In the genomic region with DNA sequence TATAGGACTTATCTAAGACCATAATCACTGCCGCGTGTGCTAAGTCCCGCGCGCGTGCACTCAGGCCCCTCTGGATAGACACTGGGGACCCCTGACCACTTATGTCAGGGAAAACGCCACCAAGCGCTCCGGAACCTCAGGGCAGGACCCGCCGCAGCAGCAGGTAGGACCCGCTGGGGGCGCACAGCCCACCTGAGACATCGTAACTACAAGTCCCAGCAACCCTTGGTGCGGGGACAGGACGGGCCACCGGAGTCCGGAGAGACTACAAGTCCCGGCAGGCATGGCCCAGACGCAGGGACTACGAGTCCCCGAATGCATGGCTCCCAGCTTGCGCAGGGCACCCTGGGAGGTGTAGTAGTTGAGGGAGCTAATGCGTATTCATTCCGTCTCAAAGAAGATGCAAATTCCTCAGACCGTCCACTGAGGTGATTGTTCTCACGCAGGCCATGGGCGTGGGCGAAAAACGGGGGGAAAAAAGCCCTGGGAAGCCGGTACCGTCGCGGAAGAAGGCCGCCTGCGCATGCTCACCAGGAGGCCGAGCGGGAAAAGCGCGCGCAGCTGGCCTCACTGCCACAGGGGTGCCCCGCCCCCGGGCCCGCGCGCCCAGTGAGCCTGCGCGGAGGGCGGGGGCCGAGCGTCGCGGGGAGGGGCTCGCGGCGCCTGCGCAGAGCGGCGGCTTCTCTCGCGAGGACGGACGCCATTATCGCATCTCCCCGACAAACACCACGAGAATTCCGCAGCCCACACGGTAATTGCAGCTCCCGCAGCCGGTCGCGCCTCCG, we compare ENCODE assay signal across 8 cellular contexts. TPM values are rescaled to one million over a fixed set of nuclear protein-coding genes. Genes with fewer than 3 reads are reported as not detected.
A peak's percentile ranks its signal among the peaks of the same experiment; 100 is the strongest.
DNase-seq lines count a peak whose midpoint lies in the region; TF ChIP-seq lines count a peak whose summit lies in the region.

A gene with protein sequence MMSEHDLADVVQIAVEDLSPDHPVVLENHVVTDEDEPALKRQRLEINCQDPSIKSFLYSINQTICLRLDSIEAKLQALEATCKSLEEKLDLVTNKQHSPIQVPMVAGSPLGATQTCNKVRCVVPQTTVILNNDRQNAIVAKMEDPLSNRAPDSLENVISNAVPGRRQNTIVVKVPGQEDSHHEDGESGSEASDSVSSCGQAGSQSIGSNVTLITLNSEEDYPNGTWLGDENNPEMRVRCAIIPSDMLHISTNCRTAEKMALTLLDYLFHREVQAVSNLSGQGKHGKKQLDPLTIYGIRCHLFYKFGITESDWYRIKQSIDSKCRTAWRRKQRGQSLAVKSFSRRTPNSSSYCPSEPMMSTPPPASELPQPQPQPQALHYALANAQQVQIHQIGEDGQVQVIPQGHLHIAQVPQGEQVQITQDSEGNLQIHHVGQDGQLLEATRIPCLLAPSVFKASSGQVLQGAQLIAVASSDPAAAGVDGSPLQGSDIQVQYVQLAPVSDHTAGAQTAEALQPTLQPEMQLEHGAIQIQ (plus strand): TSS at position 670 of the 785 bp plus-strand sequence. CDS start 23,682 bp downstream, outside the sequence.

- peak; percentile 98 for DNase-seq in EH (ENCODE audit: low read depth)
- DNase-seq in GM23248, result peak; percentile 99
- DNase-seq in Kasumi-1 (lab: John Stamatoyannopoulos, UW), result peak; percentile 94 to 97
- peak; percentile 98 for DNase-seq in RKO (ENCODE audit: low spot score)
- DNase-seq in activated T-helper 1 cell treated with Interleukin-2 at 50 U/mL for 16 hours (ENCODE audit: low read depth), result peak; percentile 94
- peak; percentile 96 for DNase-seq in esophagus squamous epithelium (lab: John Stamatoyannopoulos, UW)
- peak; percentile 99 for DNase-seq in myocyte (ENCODE audit: low read depth)
- DNase-seq in stimulated activated CD8-positive, alpha-beta memory T cell treated with anti-CD3 and anti-CD28 coated beads, Interleukin-7, amount 100 ng/mL, for 48 hours (ENCODE audit: extremely low read depth in 1 of 2, low read depth in 1 of 2), result peak; percentile 93 to 99

- H3K27me3 ChIP-seq in GM23248 (replicated peaks; ENCODE audit: insufficient read depth) (no peaks in the 10 kb centered on the region), esophagus squamous epithelium (no peaks in the 10 kb centered on the region)

- TF ChIP-seq CTCF in esophagus squamous epithelium (IDR thresholded peaks at IDR 0.05), result peak; percentile 24 to 56 (median 42)

- WGBS in GM23248 (ENCODE audit: low coverage in 1 of 2, low lambda C conversion rate in 2 of 2, missing lambda C conversion rate in 2 of 2), 2 experiments, result 1 to 2% methylated on average over 45 to 70 of the region's 73 CpGs
- 0% methylated on average over 13 of the region's 73 CpGs; no CpG with 5 or more reads in 1 of the 2 donors for WGBS in esophagus squamous epithelium, 2 donors

- peak within 1 kb of the TSS; percentile 95 for H2AFZ ChIP-seq in GM23248

- H3K4me3 ChIP-seq in GM23248, result peak within 1 kb of the TSS; percentile 94
- peak within 1 kb of the TSS; percentile 91 to 99 (median 95) for H3K4me3 ChIP-seq in esophagus squamous epithelium

- H3K4me2 ChIP-seq in GM23248 (ENCODE audit: unreplicated experiment), result peak within 1 kb of the TSS; percentile 96

- no peaks in the 10 kb centered on the region for H4K20me1 ChIP-seq in GM23248 (ENCODE audit: insufficient read depth)

- H3F3A ChIP-seq in GM23248 (ENCODE audit: insufficient read depth), result no peaks in the 10 kb centered on the region

- H3K36me3 ChIP-seq in GM23248 (ENCODE audit: low read depth) (no peaks in the 10 kb centered on the region; the same call in 1 of the 2 replicates), esophagus squamous epithelium (peaks cover 0 to 14% (median 0%) of the 10 kb centered on the region in 3 donors)

- H3K9me3 ChIP-seq in GM23248 (ENCODE audit: low read depth), result no peaks in the 10 kb centered on the region
- H3K9me3 ChIP-seq in esophagus squamous epithelium, result no peaks in the 10 kb centered on the region

- peak in 3 of 4 donors; percentile 37 to 77 (median 37) for TF ChIP-seq POLR2A in esophagus squamous epithelium (IDR thresholded peaks at IDR 0.05)

- intact Hi-C loops in esophagus squamous epithelium (cut with DNase I), result no loop called here

- peaks cover 44% of the 10 kb centered on the region for H3K79me2 ChIP-seq in GM23248 (ENCODE audit: insufficient read depth)

- H3K4me1 ChIP-seq in GM23248 (ENCODE audit: insufficient read depth), result peaks cover 12% of the 10 kb centered on the region
- peaks cover 14 to 54% (median 31%) of the 10 kb centered on the region in 3 donors for H3K4me1 ChIP-seq in esophagus squamous epithelium

- in situ Hi-C loops in GM23248 (cut with MboI), result no loop called here

- H3K9me2 ChIP-seq in GM23248 (ENCODE audit: insufficient read depth), result no peaks in the 10 kb centered on the region

- H3K27ac ChIP-seq in GM23248 (peak within 1 kb of the TSS; percentile 85), esophagus squamous epithelium (peak within 1 kb of the TSS; percentile 98 to 100 (median 98))

- peak within 1 kb of the TSS; percentile 100 for H3K9ac ChIP-seq in GM23248

RNA-seq across cellular contexts. Expression of the gene that starts here (rescaled TPM):
- 14.3 and 14.8 TPM in 2 replicates for total RNA-seq in GM23248 (2014; rRNA removed; shearing (Covaris generic))
- 14.8 and 15.9 TPM in 2 replicates for polyA plus RNA-seq in GM23248 (2016; fragmentation: Nextera tagmentation; extraction: Ambion mirVana)
- total RNA-seq in esophagus squamous epithelium (10 to 100 TPM; 13.8 to 19.9 (median 14.1) TPM), myocyte (16.5 and 19.7 TPM in 2 replicates)
- polyA plus RNA-seq in myocyte (2012), result 14.2 TPM

Comparison
In these comparisons a context has a peak if more than half of its experiments do, and no peak if none do; other contexts are left out.
1. Peak in every context shown above with its lines: DNase-seq, H3K4me3 ChIP-seq and H3K27ac ChIP-seq.